ENCODE assay signal across 11 cellular contexts in genomic region chr1:10253755-10254154, GRCh38. TPM values are rescaled to one million over a fixed set of nuclear protein-coding genes. Genes with fewer than 3 reads are reported as not detected.
DNase-seq lines count a peak whose midpoint lies in the region; ATAC-seq lines count a peak whose summit lies in the region.
"Had no signal": no experiment of that assay in that cellular context is flagged by ENCODE, and none has a peak within 500 bp of the region (broad histone marks: within the 10 kb centered on the region; RNA-seq: fewer than 3 reads in every experiment).

No MANE protein-coding gene starts in this region.

- no peak overlapping the region for H3K4me3 Mint-ChIP-seq in activated T-helper 17 cell treated with anti-CD3 and anti-CD28 coated beads, Interleukin-2, amount 50 U/mL, for 72 hours
- no peak overlapping the region for H3K4me3 Mint-ChIP-seq in stimulated activated effector memory CD8-positive, alpha-beta T cell treated with anti-CD3 and anti-CD28 coated beads, Interleukin-12 subunit alpha, Interleukin-12 subunit beta, amount 100 ng/mL, for 72 hours
- H3K4me3 Mint-ChIP-seq: central memory CD8-positive, alpha-beta T cell had no signal

- H3K4me1 ChIP-seq in right cardiac atrium (ENCODE audit: control insufficient read depth, insufficient read depth, low read length), result peaks cover 8% of the 10 kb centered on the region

- no peak for ATAC-seq in activated T-helper 17 cell treated with anti-CD3 and anti-CD28 coated beads, Interleukin-2, amount 50 U/mL, for 72 hours (replicated peaks)
- peak; percentile 88 to 89 for ATAC-seq in right cardiac atrium
- peak; percentile 41 for ATAC-seq in stimulated activated effector memory CD8-positive, alpha-beta T cell treated with anti-CD3 and anti-CD28 coated beads, Interleukin-12 subunit alpha, Interleukin-12 subunit beta, amount 100 ng/mL, for 72 hours
- no peak for ATAC-seq in GM21717 (IDR thresholded peaks at IDR 0.05; ENCODE audit: unreplicated experiment)

- no peaks in the 10 kb centered on the region for H3K9me3 ChIP-seq in right cardiac atrium (ENCODE audit: control insufficient read depth, low read length)
- H3K9me3 ChIP-seq: tibial nerve had no signal

- DNase-seq in DMS153 (lab: John Stamatoyannopoulos, UW) (peak; percentile 37), DMS153 treated with DMSO at 0.1 percent for 48 hours (lab: John Stamatoyannopoulos, UW; ENCODE audit: unreplicated experiment) (no peak), right cardiac atrium (no peak), SIG-M5 (lab: John Stamatoyannopoulos, UW) (no peak), T1000 (lab: John Stamatoyannopoulos, UW) (no peak)
- DNase-seq in stimulated activated effector memory CD8-positive, alpha-beta T cell treated with anti-CD3 and anti-CD28 coated beads, Interleukin-12 subunit alpha, Interleukin-12 subunit beta, amount 100 ng/mL, for 72 hours (ENCODE audit: low spot score in 2 of 2), result no peak

- H3K27me3 Mint-ChIP-seq in activated T-helper 17 cell treated with anti-CD3 and anti-CD28 coated beads, Interleukin-2, amount 50 U/mL, for 72 hours, result no peaks in the 10 kb centered on the region
- H3K27me3 Mint-ChIP-seq: central memory CD8-positive, alpha-beta T cell had no signal

- peak overlapping the region; percentile 64 for H3K27ac Mint-ChIP-seq in activated T-helper 17 cell treated with anti-CD3 and anti-CD28 coated beads, Interleukin-2, amount 50 U/mL, for 72 hours
- H3K27ac Mint-ChIP-seq in stimulated activated effector memory CD8-positive, alpha-beta T cell treated with anti-CD3 and anti-CD28 coated beads, Interleukin-12 subunit alpha, Interleukin-12 subunit beta, amount 100 ng/mL, for 72 hours, result peak overlapping the region; percentile 61

- intact Hi-C loops in right cardiac atrium (cut with DNase I), result loop anchor here in 1 of 4 donors (5.0 kb wide), 1 partner anchor 41 kb away; the partner anchor contains the start of gene KIF1B

- H3K36me3 Mint-ChIP-seq in activated T-helper 17 cell treated with anti-CD3 and anti-CD28 coated beads, Interleukin-2, amount 50 U/mL, for 72 hours (ENCODE audit: low read depth), result peaks cover 28% of the 10 kb centered on the region
- peaks cover 23% of the 10 kb centered on the region for H3K36me3 Mint-ChIP-seq in stimulated activated effector memory CD8-positive, alpha-beta T cell treated with anti-CD3 and anti-CD28 coated beads, Interleukin-12 subunit alpha, Interleukin-12 subunit beta, amount 100 ng/mL, for 72 hours

- 12% methylated on average over 3 of the region's 3 CpGs for WGBS in right cardiac atrium

- no peak overlapping the region for H3K4me3 ChIP-seq in right cardiac atrium (ENCODE audit: low read length)
- H3K4me3 ChIP-seq: tibial nerve had no signal

- no peaks in the 10 kb centered on the region for H3K9me3 Mint-ChIP-seq in activated T-helper 17 cell treated with anti-CD3 and anti-CD28 coated beads, Interleukin-2, amount 50 U/mL, for 72 hours
- H3K9me3 Mint-ChIP-seq in stimulated activated effector memory CD8-positive, alpha-beta T cell treated with anti-CD3 and anti-CD28 coated beads, Interleukin-12 subunit alpha, Interleukin-12 subunit beta, amount 100 ng/mL, for 72 hours, result no peaks in the 10 kb centered on the region
- H3K9me3 Mint-ChIP-seq: central memory CD8-positive, alpha-beta T cell had no signal

- no peak overlapping the region for H3K27ac ChIP-seq in right cardiac atrium (ENCODE audit: low read length)
- H3K27ac ChIP-seq: 22Rv1 had no signal

- H3K27me3 ChIP-seq in right cardiac atrium (ENCODE audit: control insufficient read depth, insufficient read depth), result no peaks in the 10 kb centered on the region
- H3K27me3 ChIP-seq: tibial nerve had no signal

- H3K4me1 Mint-ChIP-seq in activated T-helper 17 cell treated with anti-CD3 and anti-CD28 coated beads, Interleukin-2, amount 50 U/mL, for 72 hours, result no peaks in the 10 kb centered on the region
- H3K4me1 Mint-ChIP-seq in stimulated activated effector memory CD8-positive, alpha-beta T cell treated with anti-CD3 and anti-CD28 coated beads, Interleukin-12 subunit alpha, Interleukin-12 subunit beta, amount 100 ng/mL, for 72 hours, result no peaks in the 10 kb centered on the region

RNA-seq across cellular contexts. Expression of gene KIF1B, which starts 43.4 kb away (rescaled TPM):
- total RNA-seq in activated T-helper 17 cell treated with anti-CD3 and anti-CD28 coated beads, Interleukin-2, amount 50 U/mL, for 72 hours, result 10 to 100 TPM; 13.5 to 17.0 TPM
- 10 to 100 TPM; 62.1 to 67.9 (median 63.6) TPM for total RNA-seq in right cardiac atrium
- 23.8 TPM for polyA plus RNA-seq in right cardiac atrium

Comparison
In these comparisons a context has a peak if more than half of its experiments do, and no peak if none do; other contexts are left out.
1. ATAC-seq: peak in right cardiac atrium (2 of 2) and stimulated activated effector memory CD8-positive, alpha-beta T cell treated with anti-CD3 and anti-CD28 coated beads, Interleukin-12 subunit alpha, Interleukin-12 subunit beta, amount 100 ng/mL, for 72 hours (single experiment); none in activated T-helper 17 cell treated with anti-CD3 and anti-CD28 coated beads, Interleukin-2, amount 50 U/mL, for 72 hours (single experiment) and GM21717 (single experiment).